Comparison of ENCODE assay signal across 32 cellular contexts in genomic region chr2:44850016-44850415, GRCh38.
"Had no signal": no experiment of that assay in that cellular context is flagged by ENCODE, and none has a peak within 500 bp of the region (broad histone marks: within the 10 kb centered on the region; RNA-seq: fewer than 3 reads in every experiment).

No MANE protein-coding gene starts in this region.

- H3K9me3 Mint-ChIP-seq: activated B cell treated with CpG ODN at 0.5 μM for 24 hours; activated CD4-positive, alpha-beta memory T cell treated with anti-CD3 and anti-CD28 coated beads for 36 hours; activated CD4-positive, alpha-beta T cell treated with anti-CD3 and anti-CD28 coated beads, Interleukin-2, amount 10 ng/mL, durations not matched to agents 7 days and 5 days; activated CD8-positive, alpha-beta T cell treated with anti-CD3 and anti-CD28 coated beads for 36 hours; activated naive CD4-positive, alpha-beta T cell treated with anti-CD3 and anti-CD28 coated beads for 36 hours; activated naive CD4-positive, alpha-beta T cell treated with anti-CD3 and anti-CD28 coated beads, Interleukin-2, amount 50 U/mL, for 72 hours; activated naive CD8-positive, alpha-beta T cell treated with anti-CD3 and anti-CD28 coated beads for 36 hours; activated T-cell treated with anti-CD3 and anti-CD28 coated beads, Interleukin-2, amount 50 U/mL, for 4 hours; activated T-cell treated with anti-CD3 and anti-CD28 coated beads, Interleukin-2, amount 50 U/mL, for 72 hours; activated T-helper 1 cell treated with anti-CD3 and anti-CD28 coated beads, Interleukin-12 subunit alpha, Interleukin-12 subunit beta, Interleukin-2, Interleukin-4 antibody, amounts not matched to agents 30 ng/mL and 10 ng/mL and 1 ng/mL, durations not matched to agents 14 hours and 24 hours and 36 hours; activated T-helper 17 cell treated with anti-CD3 and anti-CD28 coated beads, Interleukin-2, amount 50 U/mL, for 72 hours; T-helper 1 cell treated with Interleukin-12 subunit alpha and Interleukin-12 subunit beta and Interleukin-4 antibody, amounts not matched to agents 30 μg/mL and 1 μg/mL, for 36 hours had no signal

- H3K36me3 Mint-ChIP-seq: activated CD4-positive, alpha-beta memory T cell treated with anti-CD3 and anti-CD28 coated beads for 36 hours; activated naive CD4-positive, alpha-beta T cell treated with anti-CD3 and anti-CD28 coated beads, Interleukin-2, amount 50 U/mL, for 72 hours; activated naive CD8-positive, alpha-beta T cell treated with anti-CD3 and anti-CD28 coated beads for 36 hours had no signal

- H3K4me1 Mint-ChIP-seq: activated B cell treated with CpG ODN at 0.5 μM for 24 hours had no signal

- H3K27ac Mint-ChIP-seq: activated B cell treated with CpG ODN at 0.5 μM for 24 hours; activated CD4-positive, alpha-beta memory T cell treated with anti-CD3 and anti-CD28 coated beads for 36 hours; activated CD4-positive, alpha-beta T cell treated with anti-CD3 and anti-CD28 coated beads, Interleukin-2, amount 10 ng/mL, durations not matched to agents 7 days and 5 days; activated CD8-positive, alpha-beta T cell treated with anti-CD3 and anti-CD28 coated beads for 36 hours; activated naive CD4-positive, alpha-beta T cell treated with anti-CD3 and anti-CD28 coated beads for 36 hours; activated naive CD4-positive, alpha-beta T cell treated with anti-CD3 and anti-CD28 coated beads, Interleukin-2, amount 50 U/mL, for 72 hours; activated naive CD8-positive, alpha-beta T cell treated with anti-CD3 and anti-CD28 coated beads for 36 hours; activated T-cell treated with anti-CD3 and anti-CD28 coated beads, Interleukin-2, amount 50 U/mL, for 72 hours; activated T-helper 1 cell treated with anti-CD3 and anti-CD28 coated beads, Interleukin-12 subunit alpha, Interleukin-12 subunit beta, Interleukin-2, Interleukin-4 antibody, amounts not matched to agents 30 ng/mL and 10 ng/mL and 1 ng/mL, durations not matched to agents 14 hours and 24 hours and 36 hours; activated T-helper 17 cell treated with anti-CD3 and anti-CD28 coated beads, Interleukin-2, amount 50 U/mL, for 72 hours; T-helper 1 cell treated with Interleukin-12 subunit alpha and Interleukin-12 subunit beta and Interleukin-4 antibody, amounts not matched to agents 30 μg/mL and 1 μg/mL, for 36 hours; T-helper 2 cell treated with Interferon-gamma antibody and Interleukin-4, amounts not matched to agents 5 μg/mL and 100 μg/mL, for 36 hours had no signal

- H3K4me3 Mint-ChIP-seq: activated B cell treated with CpG ODN at 0.5 μM for 24 hours; activated CD4-positive, alpha-beta memory T cell treated with anti-CD3 and anti-CD28 coated beads for 36 hours; activated CD4-positive, alpha-beta T cell treated with anti-CD3 and anti-CD28 coated beads, Interleukin-2, amount 10 ng/mL, durations not matched to agents 7 days and 5 days; activated CD8-positive, alpha-beta T cell treated with anti-CD3 and anti-CD28 coated beads for 36 hours; activated naive CD4-positive, alpha-beta T cell treated with anti-CD3 and anti-CD28 coated beads for 36 hours; activated naive CD8-positive, alpha-beta T cell treated with anti-CD3 and anti-CD28 coated beads for 36 hours; activated T-cell treated with anti-CD3 and anti-CD28 coated beads, Interleukin-2, amount 50 U/mL, for 4 hours; activated T-cell treated with anti-CD3 and anti-CD28 coated beads, Interleukin-2, amount 50 U/mL, for 72 hours; activated T-helper 1 cell treated with anti-CD3 and anti-CD28 coated beads, Interleukin-12 subunit alpha, Interleukin-12 subunit beta, Interleukin-2, Interleukin-4 antibody, amounts not matched to agents 30 ng/mL and 10 ng/mL and 1 ng/mL, durations not matched to agents 14 hours and 24 hours and 36 hours; activated T-helper 17 cell treated with anti-CD3 and anti-CD28 coated beads, Interleukin-2, amount 50 U/mL, for 72 hours; T-helper 1 cell treated with Interleukin-12 subunit alpha and Interleukin-12 subunit beta and Interleukin-4 antibody, amounts not matched to agents 30 μg/mL and 1 μg/mL, for 36 hours; T-helper 2 cell treated with Interferon-gamma antibody and Interleukin-4, amounts not matched to agents 5 μg/mL and 100 μg/mL, for 36 hours had no signal

- DNase-seq: activated B cell treated with CpG ODN at 0.5 μM for 24 hours; activated CD4-positive, alpha-beta memory T cell treated with anti-CD3 and anti-CD28 coated beads for 36 hours; activated CD4-positive, alpha-beta T cell treated with anti-CD3 and anti-CD28 coated beads for 4 hours; activated CD4-positive, alpha-beta T cell treated with anti-CD3 and anti-CD28 coated beads, Interleukin-2, amount 10 ng/mL, durations not matched to agents 7 days and 5 days; activated CD4-positive, CD25-positive, alpha-beta regulatory T cell treated with anti-CD3 and anti-CD28 coated beads, Interleukin-2, amount 50 U/mL, for 72 hours; activated CD8-positive, alpha-beta memory T cell treated with anti-CD3 and anti-CD28 coated beads, Interleukin-2, amount 50 U/mL, for 4 hours; activated CD8-positive, alpha-beta T cell treated with anti-CD3 and anti-CD28 coated beads for 36 hours; activated effector memory CD4-positive, alpha-beta T cell treated with anti-CD3 and anti-CD28 coated beads, Interleukin-2, amount 50 U/mL, for 16 hours; activated gamma-delta T cell treated with Interleukin-2 at 50 U/mL for 16 hours; activated naive CD4-positive, alpha-beta T cell; activated naive CD4-positive, alpha-beta T cell treated with anti-CD3 and anti-CD28 coated beads for 36 hours; activated naive CD4-positive, alpha-beta T cell treated with anti-CD3 and anti-CD28 coated beads, Interleukin-2, amount 50 U/mL, for 16 hours; activated naive CD8-positive, alpha-beta T cell treated with anti-CD3 and anti-CD28 coated beads for 36 hours; activated T-cell treated with anti-CD3 and anti-CD28 coated beads for 4 hours; activated T-cell treated with anti-CD3 and anti-CD28 coated beads, Interleukin-2, amount 50 U/mL, for 1 hour; activated T-cell treated with anti-CD3 and anti-CD28 coated beads, Interleukin-2, amount 50 U/mL, for 4 hours; activated T-cell treated with anti-CD3 and anti-CD28 coated beads, Interleukin-2, amount 50 U/mL, for 72 hours; adrenal gland; amniotic stem cell; aorta; body of pancreas; brain microvascular endothelial cell; central memory CD4-positive, alpha-beta T cell; SW 1271; T-helper 1 cell; T-helper 2 cell; T-helper 9 cell had no signal
